Comparison of ENCODE assay signal across 1 cellular context in the genomic region with DNA sequence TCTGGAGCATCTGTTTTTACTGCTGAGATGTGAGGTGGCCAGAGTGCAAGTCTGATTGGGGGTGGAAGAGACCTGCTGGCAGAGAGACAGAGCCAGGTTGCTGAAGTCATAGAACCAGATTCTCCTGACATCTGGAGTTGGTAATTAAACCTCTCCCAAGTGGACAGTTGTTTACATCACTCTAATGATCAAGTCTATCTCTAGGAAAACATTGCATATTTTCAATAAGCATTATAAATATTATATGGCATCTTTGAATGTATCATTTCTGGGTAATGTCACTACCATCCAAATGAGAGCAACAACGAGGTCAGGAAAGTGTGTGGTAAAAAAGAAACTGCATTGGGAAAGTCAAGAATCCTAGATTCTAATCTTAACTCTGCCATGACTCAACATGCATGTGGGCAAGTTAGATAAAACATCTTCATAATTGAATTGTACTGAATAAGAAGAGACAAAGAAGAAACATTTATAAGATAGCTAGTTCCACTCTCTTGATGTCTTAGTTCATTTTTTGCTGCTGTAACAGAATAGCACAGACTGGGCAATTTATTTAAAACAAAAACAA.
TF ChIP-seq lines count a peak whose summit lies in the region.

No MANE protein-coding gene starts in this region.

TF ChIP-seq in SK-N-SH treated with all-trans-retinoic acid at 6 μM for 48 hours, 23 proteins besides CTCF, POLR2A, EP300 and RAD21 (continued from another document):
- TF ChIP-seq OSR1 (CRISPR knock-in tag; IDR thresholded peaks at IDR 0.05), result no peak
- TF ChIP-seq BACH2 (CRISPR knock-in tag; IDR thresholded peaks at IDR 0.05; ENCODE audit: borderline replicate concordance), result no peak
- no peak for TF ChIP-seq TOX (CRISPR knock-in tag; IDR thresholded peaks at IDR 0.05; ENCODE audit: borderline replicate concordance)
- TF ChIP-seq, protein P1, sequence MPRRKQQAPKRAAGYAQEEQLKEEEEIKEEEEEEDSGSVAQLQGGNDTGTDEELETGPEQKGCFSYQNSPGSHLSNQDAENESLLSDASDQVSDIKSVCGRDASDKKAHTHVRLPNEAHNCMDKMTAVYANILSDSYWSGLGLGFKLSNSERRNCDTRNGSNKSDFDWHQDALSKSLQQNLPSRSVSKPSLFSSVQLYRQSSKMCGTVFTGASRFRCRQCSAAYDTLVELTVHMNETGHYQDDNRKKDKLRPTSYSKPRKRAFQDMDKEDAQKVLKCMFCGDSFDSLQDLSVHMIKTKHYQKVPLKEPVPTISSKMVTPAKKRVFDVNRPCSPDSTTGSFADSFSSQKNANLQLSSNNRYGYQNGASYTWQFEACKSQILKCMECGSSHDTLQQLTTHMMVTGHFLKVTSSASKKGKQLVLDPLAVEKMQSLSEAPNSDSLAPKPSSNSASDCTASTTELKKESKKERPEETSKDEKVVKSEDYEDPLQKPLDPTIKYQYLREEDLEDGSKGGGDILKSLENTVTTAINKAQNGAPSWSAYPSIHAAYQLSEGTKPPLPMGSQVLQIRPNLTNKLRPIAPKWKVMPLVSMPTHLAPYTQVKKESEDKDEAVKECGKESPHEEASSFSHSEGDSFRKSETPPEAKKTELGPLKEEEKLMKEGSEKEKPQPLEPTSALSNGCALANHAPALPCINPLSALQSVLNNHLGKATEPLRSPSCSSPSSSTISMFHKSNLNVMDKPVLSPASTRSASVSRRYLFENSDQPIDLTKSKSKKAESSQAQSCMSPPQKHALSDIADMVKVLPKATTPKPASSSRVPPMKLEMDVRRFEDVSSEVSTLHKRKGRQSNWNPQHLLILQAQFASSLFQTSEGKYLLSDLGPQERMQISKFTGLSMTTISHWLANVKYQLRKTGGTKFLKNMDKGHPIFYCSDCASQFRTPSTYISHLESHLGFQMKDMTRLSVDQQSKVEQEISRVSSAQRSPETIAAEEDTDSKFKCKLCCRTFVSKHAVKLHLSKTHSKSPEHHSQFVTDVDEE (CRISPR knock-in tag; IDR thresholded peaks at IDR 0.05), result no peak
- TF ChIP-seq ZC3H10 (CRISPR knock-in tag; IDR thresholded peaks at IDR 0.05), result no peak
TF ChIP-seq in SK-N-SH treated with all-trans-retinoic acid at 6 μM for 48 hours: peak in this region for 0.
